15 cellular contexts compared by ENCODE assay signal in genomic region chr4:87657525-87657924, GRCh38. TPM values are rescaled to one million over a fixed set of nuclear protein-coding genes. Genes with fewer than 3 reads are reported as not detected.
A peak's percentile ranks its signal among the peaks of the same experiment; 100 is the strongest.
DNase-seq lines count a peak whose midpoint lies in the region; ATAC-seq and TF ChIP-seq lines count a peak whose summit lies in the region.
"Had no signal": no experiment of that assay in that cellular context is flagged by ENCODE, and none has a peak within 500 bp of the region (broad histone marks: within the 10 kb centered on the region; RNA-seq: fewer than 3 reads in every experiment).

No MANE protein-coding gene starts in this region.

- H3K9me3 ChIP-seq in thoracic aorta (no peaks in the 10 kb centered on the region), suprapubic skin (no peaks in the 10 kb centered on the region)
- H3K9me3 ChIP-seq: pancreas had no signal

- TF ChIP-seq CTCF in fibroblast of the aortic adventitia (IDR thresholded peaks at IDR 0.05; ENCODE audit: insufficient read depth, low read length) (no peak), thoracic aorta (IDR thresholded peaks at IDR 0.05) (no peak), suprapubic skin (IDR thresholded peaks at IDR 0.05) (no peak)

- H3K36me3 ChIP-seq in thoracic aorta (no peaks in the 10 kb centered on the region), suprapubic skin (no peaks in the 10 kb centered on the region)
- H3K36me3 ChIP-seq: pancreas had no signal

- WGBS in suprapubic skin: 68% methylated on average over 3 of the region's 3 CpGs

- DNase-seq in HK-2 (ENCODE audit: unreplicated experiment): peak; percentile 18
- peak; percentile 12 for DNase-seq in SW480 (ENCODE audit: low spot score)
- DNase-seq in fibroblast of the aortic adventitia (ENCODE audit: low read depth): peak; percentile 30
- no peak for DNase-seq in thoracic aorta (ENCODE audit: low spot score)
- no peak for DNase-seq in suprapubic skin (ENCODE audit: low spot score in 2 of 2)
- DNase-seq: activated CD4-positive, alpha-beta T cell treated with anti-CD3 and anti-CD28 coated beads, Interleukin-2, amount 10 ng/mL, durations not matched to agents 24 days and 14 days; activated T-cell treated with anti-CD3 and anti-CD28 coated beads, Interleukin-2, amount 50 U/mL, for 72 hours; anterior cingulate cortex; Calu3; effector memory CD8-positive, alpha-beta T cell; NCI-H2227 treated with DMSO at 0.1 percent for 48 hours; pancreas had no signal

- ATAC-seq in thoracic aorta (ENCODE audit: insufficient number of reproducible peaks, low FRiP score, low read depth) (peak; percentile 22), HG03139 (IDR thresholded peaks at IDR 0.05; ENCODE audit: unreplicated experiment) (no peak), HG02571 (IDR thresholded peaks at IDR 0.05; ENCODE audit: unreplicated experiment) (no peak)
- ATAC-seq: activated T-cell treated with anti-CD3 and anti-CD28 coated beads, Interleukin-2, amount 50 U/mL, for 72 hours; effector memory CD8-positive, alpha-beta T cell; pancreas had no signal

- no peaks in the 10 kb centered on the region for H3K27me3 ChIP-seq in thoracic aorta (replicated peaks; ENCODE audit: insufficient read depth)
- H3K27me3 ChIP-seq in suprapubic skin: no peaks in the 10 kb centered on the region
- H3K27me3 ChIP-seq: pancreas had no signal

- H3K4me3 ChIP-seq in fibroblast of the aortic adventitia (ENCODE audit: low read depth, low read length): no peak overlapping the region
- no peak overlapping the region for H3K4me3 ChIP-seq in thoracic aorta
- H3K4me3 ChIP-seq in suprapubic skin: no peak overlapping the region
- H3K4me3 ChIP-seq: pancreas had no signal

- no peak overlapping the region for H3K27ac ChIP-seq in thoracic aorta
- no peak overlapping the region for H3K27ac ChIP-seq in suprapubic skin
- H3K27ac ChIP-seq: pancreas had no signal

- peaks cover 35 to 43% of the 10 kb centered on the region in 2 donors for H3K4me1 ChIP-seq in thoracic aorta (ENCODE audit: control insufficient read depth in 1 of 2, low read depth in 2 of 2)
- no peaks in the 10 kb centered on the region for H3K4me1 ChIP-seq in suprapubic skin
- H3K4me1 ChIP-seq: pancreas had no signal

- no peak for TF ChIP-seq EP300 in suprapubic skin (IDR thresholded peaks at IDR 0.05)

- no peak for TF ChIP-seq POLR2A in suprapubic skin (IDR thresholded peaks at IDR 0.05)

RNA-seq across cellular contexts. Expression of gene DMP1, which starts 7.4 kb away (rescaled TPM):
- total RNA-seq in fibroblast of the aortic adventitia (ENCODE audit: low replicate concordance): not detected in 2 replicates
- under 1 TPM in 1 of 2 donors, not detected in 1; 0.21 TPM for total RNA-seq in thoracic aorta
- total RNA-seq in suprapubic skin: not detected
- total RNA-seq: activated CD4-positive, alpha-beta T cell treated with anti-CD3 and anti-CD28 coated beads, Interleukin-2, amount 10 ng/mL, durations not matched to agents 24 days and 14 days; activated T-cell treated with anti-CD3 and anti-CD28 coated beads, Interleukin-2, amount 50 U/mL, for 72 hours; Calu3; mesenteric fat pad; pancreas had no signal

RNA-seq across cellular contexts. Expression of gene DSPP, which starts 49.2 kb away (rescaled TPM):
- not detected in 2 replicates for total RNA-seq in fibroblast of the aortic adventitia (ENCODE audit: low replicate concordance)
- total RNA-seq in thoracic aorta: not detected
- total RNA-seq in suprapubic skin: not detected
- total RNA-seq: activated CD4-positive, alpha-beta T cell treated with anti-CD3 and anti-CD28 coated beads, Interleukin-2, amount 10 ng/mL, durations not matched to agents 24 days and 14 days; activated T-cell treated with anti-CD3 and anti-CD28 coated beads, Interleukin-2, amount 50 U/mL, for 72 hours; Calu3; mesenteric fat pad; pancreas had no signal

Comparison
In these comparisons a context has a peak if more than half of its experiments do, and no peak if none do; other contexts are left out.
1. DNase-seq: peak in HK-2 (single experiment), SW480 (single experiment) and fibroblast of the aortic adventitia (single experiment); none in thoracic aorta (single experiment) and suprapubic skin (0 of 2).